Comparison of ENCODE assay signal across 8 cellular contexts in the genomic region with DNA sequence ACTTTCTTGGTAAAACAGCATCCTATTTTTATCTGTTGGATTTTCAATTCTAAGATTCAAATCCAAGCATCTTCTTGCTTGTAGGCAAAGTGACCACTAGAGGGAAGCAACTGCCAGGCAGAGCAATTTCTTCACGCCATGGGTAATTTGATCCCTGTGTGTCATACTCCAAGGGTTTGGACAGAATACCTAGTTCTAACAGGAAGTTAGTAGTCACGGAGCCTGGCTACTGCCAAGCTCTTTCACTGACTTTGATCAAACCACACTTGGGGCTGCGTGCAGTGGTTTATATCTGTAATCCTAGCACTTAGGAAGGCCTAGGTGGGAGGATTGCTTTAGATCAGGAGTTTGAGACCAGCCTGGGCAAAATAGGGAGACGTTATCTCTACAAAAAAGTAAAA.
DNase-seq lines count a peak whose midpoint lies in the region; ATAC-seq, FAIRE-seq and TF ChIP-seq lines count a peak whose summit lies in the region.

No MANE protein-coding gene starts in this region.

- no peak for ATAC-seq in HG03025 (IDR thresholded peaks at IDR 0.05; ENCODE audit: low FRiP score, unreplicated experiment)

- H3K4me1 ChIP-seq in small intestine (ENCODE audit: control insufficient read depth in 2 of 2, insufficient read depth in 1 of 2, low read depth in 1 of 2, low read length in 1 of 2): no peaks in the 10 kb centered on the region

- in situ Hi-C loops in astrocyte of the spinal cord (cut with HindIII; ENCODE audit: low sequenced_read_pairs): loop anchor here (10.0 kb wide), 1 partner anchor 573 kb away; no protein-coding TSS in a partner anchor

- H3K36me3 ChIP-seq in small intestine (ENCODE audit: control insufficient read depth in 2 of 2, insufficient read depth in 2 of 2, low read length in 2 of 2): no peaks in the 10 kb centered on the region

- no peaks in the 10 kb centered on the region for H3K27me3 ChIP-seq in small intestine (ENCODE audit: control insufficient read depth in 2 of 2, insufficient read depth in 2 of 2, low read length in 2 of 2)

- TF ChIP-seq CTCF in astrocyte of the spinal cord (IDR thresholded peaks at IDR 0.05; ENCODE audit: low read depth, low read length): peak; percentile 91

- peak; percentile 99 for DNase-seq in ELR (ENCODE audit: low read depth)
- DNase-seq in HT1080 (ENCODE audit: low read depth): peak; percentile 96
- peak; percentile 62 to 87 for DNase-seq in NCI-H526 (lab: John Stamatoyannopoulos, UW)
- peak; percentile 98 for DNase-seq in astrocyte of the spinal cord (ENCODE audit: low read depth, low spot score)
- DNase-seq in iPS DF 4.7 (ENCODE audit: extremely low read depth, low spot score): peak; percentile 83
- DNase-seq in small intestine: peak; percentile 76
- DNase-seq in activated T-cell treated with anti-CD3 and anti-CD28 coated beads, Interleukin-2, amount 50 U/mL, for 24 hours: no peak

- H3K36me3 Mint-ChIP-seq in activated T-cell treated with anti-CD3 and anti-CD28 coated beads, Interleukin-2, amount 50 U/mL, for 24 hours (ENCODE audit: low read depth): no peaks in the 10 kb centered on the region

- no peaks in the 10 kb centered on the region for H3K4me1 Mint-ChIP-seq in activated T-cell treated with anti-CD3 and anti-CD28 coated beads, Interleukin-2, amount 50 U/mL, for 24 hours (ENCODE audit: low read depth)

- H3K9me3 Mint-ChIP-seq in activated T-cell treated with anti-CD3 and anti-CD28 coated beads, Interleukin-2, amount 50 U/mL, for 24 hours: no peaks in the 10 kb centered on the region

- FAIRE-seq in small intestine (lab: Jason Lieb, UNC): no peak

- no peaks in the 10 kb centered on the region for H3K9me3 ChIP-seq in small intestine (ENCODE audit: control insufficient read depth, low read depth)

- 4 to 30% (median 8%) methylated on average over 4 of the region's 4 CpGs for WGBS in small intestine, 3 donors

- H3K4me3 Mint-ChIP-seq in activated T-cell treated with anti-CD3 and anti-CD28 coated beads, Interleukin-2, amount 50 U/mL, for 24 hours: no peak overlapping the region

- no peak overlapping the region for H3K27ac Mint-ChIP-seq in activated T-cell treated with anti-CD3 and anti-CD28 coated beads, Interleukin-2, amount 50 U/mL, for 24 hours

- peaks cover 26% of the 10 kb centered on the region for H3K27me3 Mint-ChIP-seq in activated T-cell treated with anti-CD3 and anti-CD28 coated beads, Interleukin-2, amount 50 U/mL, for 24 hours

- peak overlapping the region in 1 of 2 donors; percentile 36 for H3K27ac ChIP-seq in small intestine (ENCODE audit: low read depth in 1 of 2, low read length in 1 of 2)

- H3K4me3 ChIP-seq in astrocyte of the spinal cord (ENCODE audit: low read depth, low read length): no peak overlapping the region
- no peak overlapping the region for H3K4me3 ChIP-seq in small intestine (ENCODE audit: low read depth in 1 of 2, low read length in 2 of 2)
